In the genomic region with DNA sequence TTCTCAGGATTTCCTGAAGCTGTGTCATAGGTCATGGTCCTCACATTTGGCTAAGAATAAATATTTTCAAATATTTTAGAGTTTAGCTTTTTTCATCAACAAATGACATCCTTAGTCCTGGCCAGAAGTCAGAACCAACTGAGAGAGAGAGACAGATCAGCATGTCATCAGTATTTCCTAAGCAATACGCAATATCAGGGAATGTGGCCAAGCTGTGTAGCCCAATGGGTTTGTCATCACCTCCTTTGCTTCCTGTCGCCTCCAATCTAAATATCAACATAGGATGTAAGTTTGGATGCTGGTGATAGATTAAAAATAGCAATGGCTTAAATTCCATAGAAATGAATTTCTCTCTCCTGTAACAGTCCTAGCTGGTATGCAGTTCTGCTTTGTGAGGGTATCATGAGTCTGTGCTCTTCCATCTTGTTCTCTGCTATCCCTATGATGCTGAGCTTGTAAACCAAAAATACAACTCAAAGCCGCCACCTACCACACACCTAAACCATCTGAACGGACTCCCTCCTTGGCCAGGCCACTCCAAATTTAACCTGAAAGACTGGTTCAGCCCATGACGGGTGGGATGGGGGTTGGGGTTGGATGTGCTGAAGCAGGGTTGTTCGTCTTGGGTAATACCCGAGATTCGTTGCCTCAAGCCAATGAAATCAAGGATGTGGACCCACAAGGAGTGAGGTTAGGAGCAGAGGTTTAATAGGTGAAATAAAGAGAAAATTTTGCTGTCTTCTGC, we compare ENCODE assay signal across 9 cellular contexts. TPM values are rescaled to one million over a fixed set of nuclear protein-coding genes. Genes with fewer than 3 reads are reported as not detected.
DNase-seq lines count a peak whose midpoint lies in the region; ATAC-seq and TF ChIP-seq lines count a peak whose summit lies in the region.
"Had no signal": no experiment of that assay in that cellular context is flagged by ENCODE, and none has a peak within 500 bp of the region (broad histone marks: within the 10 kb centered on the region; RNA-seq: fewer than 3 reads in every experiment).

No MANE protein-coding gene starts in this region.

- H3K36me3 ChIP-seq in esophagus squamous epithelium: no peaks in the 10 kb centered on the region

- no peak overlapping the region for H3K4me3 ChIP-seq in esophagus squamous epithelium

- TF ChIP-seq CTCF in esophagus squamous epithelium (IDR thresholded peaks at IDR 0.05): no peak

- ATAC-seq in HG03108 (IDR thresholded peaks at IDR 0.05; ENCODE audit: unreplicated experiment): no peak
- ATAC-seq in GM21381 (IDR thresholded peaks at IDR 0.05; ENCODE audit: unreplicated experiment): no peak

- peak; percentile 97 for DNase-seq in EL
- peak; percentile 73 for DNase-seq in RPMI7951 (ENCODE audit: low read depth)
- no peak for DNase-seq in esophagus squamous epithelium (lab: John Stamatoyannopoulos, UW)
- peak; percentile 3 for DNase-seq in pons (ENCODE audit: low spot score)
- no peak for DNase-seq in NOMO-1 treated with dmso at 0.1 percent for 144 hours (lab: John Stamatoyannopoulos, UW; ENCODE audit: unreplicated experiment)
- DNase-seq in OCI-M1 (lab: John Stamatoyannopoulos, UW): no peak
- DNase-seq: NCI-H2029 had no signal

- H3K4me1 ChIP-seq in esophagus squamous epithelium: peaks cover 0 to 24% (median 4%) of the 10 kb centered on the region in 3 donors

- H3K27me3 ChIP-seq in esophagus squamous epithelium: peaks cover 0 to 49% (median 0%) of the 10 kb centered on the region in 4 donors

- peaks cover 0 to 7% (median 0%) of the 10 kb centered on the region in 3 donors for H3K9me3 ChIP-seq in esophagus squamous epithelium

- WGBS in esophagus squamous epithelium, 2 donors: 52 to 53% methylated on average over 7 to 8 of the region's 8 CpGs

- TF ChIP-seq POLR2A in esophagus squamous epithelium (IDR thresholded peaks at IDR 0.05): no peak

- intact Hi-C loops in esophagus squamous epithelium (cut with DNase I): no loop called here

- H3K27ac ChIP-seq in esophagus squamous epithelium: peak overlapping the region in 3 of 4 donors; percentile 0 to 33 (median 9)

RNA-seq across cellular contexts. Expression of a gene that starts 10.0 kb away (rescaled TPM):
- not detected in 2 replicates for total RNA-seq in RPMI7951 (2014; rRNA removed; shearing (Covaris generic))
- total RNA-seq in esophagus squamous epithelium: not detected

RNA-seq across cellular contexts. Expression of a gene that starts 40.3 kb away (rescaled TPM):
- total RNA-seq in RPMI7951 (2014; rRNA removed; shearing (Covaris generic)): 34.2 and 35.7 TPM in 2 replicates
- total RNA-seq in esophagus squamous epithelium: 10 to 100 TPM; 13.2 to 21.9 (median 20.9) TPM

Comparison
In these comparisons a context has a peak if more than half of its experiments do, and no peak if none do; other contexts are left out.
1. DNase-seq: peak in EL (single experiment), RPMI7951 (single experiment) and pons (single experiment); none in esophagus squamous epithelium (single experiment), NOMO-1 treated with dmso at 0.1 percent for 144 hours (single experiment) and OCI-M1 (single experiment).